Comparison of ENCODE assay signal across 24 cellular contexts in the genomic region with DNA sequence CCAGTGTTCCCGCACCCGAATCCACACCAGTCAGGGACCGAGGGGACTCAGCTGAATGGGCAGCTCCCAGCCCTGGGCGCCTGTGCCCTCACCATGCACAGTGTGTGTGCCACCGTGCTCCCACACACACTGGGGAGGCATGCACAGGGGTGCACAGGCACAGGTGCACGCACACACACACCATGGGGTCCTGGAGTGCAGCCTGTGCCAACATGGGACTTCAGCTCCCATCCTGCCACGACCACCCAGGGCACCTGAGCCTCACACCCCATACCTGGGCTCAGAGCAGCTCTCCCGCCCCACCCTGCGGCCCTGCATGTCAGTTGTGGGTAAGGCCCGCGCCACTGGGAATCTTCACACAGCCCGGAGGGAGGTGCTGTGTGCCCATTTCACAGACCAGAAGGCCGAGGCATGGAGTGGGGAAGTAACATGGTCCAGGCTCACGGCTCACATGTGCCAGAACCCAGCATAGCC. TPM values are rescaled to one million over a fixed set of nuclear protein-coding genes. Genes with fewer than 3 reads are reported as not detected.
DNase-seq lines count a peak whose midpoint lies in the region; ATAC-seq and TF ChIP-seq lines count a peak whose summit lies in the region.
"Had no signal": no experiment of that assay in that cellular context is flagged by ENCODE, and none has a peak within 500 bp of the region (broad histone marks: within the 10 kb centered on the region; RNA-seq: fewer than 3 reads in every experiment).

No MANE protein-coding gene starts in this region.

- H3K9me3 ChIP-seq in BLaER1, result peaks cover 11% of the 10 kb centered on the region

- no peak for TF ChIP-seq CTCF in chondrocyte (IDR thresholded peaks at IDR 0.05)

- H3K27ac ChIP-seq in BLaER1, result no peak overlapping the region
- H3K27ac ChIP-seq: epithelial cell of prostate, heart right ventricle, tibial nerve had no signal

- intact Hi-C loops in posterior vena cava (cut with DNase I), result loop anchor here in 1 of 2 donors (10.0 kb wide), 1 partner anchor 527 kb away; no protein-coding TSS in a partner anchor

- H3K4me2 ChIP-seq in BLaER1, result peak overlapping the region; percentile 86

- peaks cover 2% of the 10 kb centered on the region for H3K36me3 Mint-ChIP-seq in chondrocyte (ENCODE audit: low read depth)
- no peaks in the 10 kb centered on the region for H3K36me3 Mint-ChIP-seq in activated naive CD8-positive, alpha-beta T cell treated with anti-CD3 and anti-CD28 coated beads for 36 hours

- H3K4me1 ChIP-seq in BLaER1, result peaks cover 66% of the 10 kb centered on the region
- H3K4me1 ChIP-seq: heart right ventricle, tibial nerve had no signal

- peaks cover 73% of the 10 kb centered on the region for H4K20me1 ChIP-seq in BLaER1

- H3K4me3 ChIP-seq in BLaER1, result peak overlapping the region; percentile 29; the same call in 1 of the 2 replicates
- H3K4me3 ChIP-seq: heart right ventricle, tibial nerve had no signal

- H3K9ac ChIP-seq in BLaER1, result no peak overlapping the region

- H3K27me3 Mint-ChIP-seq in chondrocyte (ENCODE audit: low read depth), result peaks cover 22% of the 10 kb centered on the region
- peaks cover 16% of the 10 kb centered on the region for H3K27me3 Mint-ChIP-seq in activated naive CD8-positive, alpha-beta T cell treated with anti-CD3 and anti-CD28 coated beads for 36 hours

- H3K36me3 ChIP-seq in BLaER1, result no peaks in the 10 kb centered on the region
- H3K36me3 ChIP-seq: heart right ventricle, tibial nerve had no signal

- peaks cover 32% of the 10 kb centered on the region for H3K27me3 ChIP-seq in BLaER1

- peaks cover 15% of the 10 kb centered on the region for H3K9me3 Mint-ChIP-seq in chondrocyte (ENCODE audit: low read depth)
- H3K9me3 Mint-ChIP-seq in activated naive CD8-positive, alpha-beta T cell treated with anti-CD3 and anti-CD28 coated beads for 36 hours, result peaks cover 6% of the 10 kb centered on the region
- H3K9me3 Mint-ChIP-seq: activated T-helper 17 cell treated with anti-CD3 and anti-CD28 coated beads, Interleukin-2, amount 50 U/mL, for 72 hours had no signal

- no peak overlapping the region for H3K4me3 Mint-ChIP-seq in chondrocyte (ENCODE audit: unreplicated experiment)
- no peak overlapping the region for H3K4me3 Mint-ChIP-seq in activated naive CD8-positive, alpha-beta T cell treated with anti-CD3 and anti-CD28 coated beads for 36 hours
- H3K4me3 Mint-ChIP-seq: activated CD4-positive, alpha-beta T cell treated with anti-CD3 and anti-CD28 coated beads for 36 hours; activated T-helper 17 cell treated with anti-CD3 and anti-CD28 coated beads, Interleukin-2, amount 50 U/mL, for 72 hours; CD8-positive, alpha-beta memory T cell; naive thymus-derived CD8-positive, alpha-beta T cell had no signal

- H3K4me1 Mint-ChIP-seq in chondrocyte (ENCODE audit: low read depth), result no peaks in the 10 kb centered on the region
- H3K4me1 Mint-ChIP-seq in activated naive CD8-positive, alpha-beta T cell treated with anti-CD3 and anti-CD28 coated beads for 36 hours, result no peaks in the 10 kb centered on the region
- H3K4me1 Mint-ChIP-seq: activated CD4-positive, alpha-beta T cell treated with anti-CD3 and anti-CD28 coated beads for 36 hours; activated T-helper 17 cell treated with anti-CD3 and anti-CD28 coated beads, Interleukin-2, amount 50 U/mL, for 72 hours; CD8-positive, alpha-beta memory T cell; naive thymus-derived CD8-positive, alpha-beta T cell had no signal

- ATAC-seq in activated CD4-positive, CD25-positive, alpha-beta regulatory T cell treated with anti-CD3 and anti-CD28 coated beads, Interleukin-2, amount 50 U/mL, for 24 hours, result no peak
- ATAC-seq in HG02610 (IDR thresholded peaks at IDR 0.05; ENCODE audit: unreplicated experiment), result no peak
- ATAC-seq: activated CD4-positive, alpha-beta T cell treated with anti-CD3 and anti-CD28 coated beads for 36 hours; activated T-helper 17 cell treated with anti-CD3 and anti-CD28 coated beads, Interleukin-2, amount 50 U/mL, for 72 hours; left lobe of liver; naive thymus-derived CD8-positive, alpha-beta T cell; stimulated activated naive CD8-positive, alpha-beta T cell treated with anti-CD3 and anti-CD28 coated beads, Interleukin-15, Interleukin-2, amounts not matched to agents 100 U/mL and 50 U/mL, for 24 hours had no signal

- DNase-seq in activated CD4-positive, CD25-positive, alpha-beta regulatory T cell treated with anti-CD3 and anti-CD28 coated beads, Interleukin-2, amount 50 U/mL, for 72 hours, result peak; percentile 24
- peak; percentile 74 for DNase-seq in chondrocyte (ENCODE audit: low spot score)
- peak; percentile 70 for DNase-seq in posterior vena cava (ENCODE audit: low spot score)
- no peak for DNase-seq in activated naive CD8-positive, alpha-beta T cell treated with anti-CD3 and anti-CD28 coated beads for 36 hours
- no peak for DNase-seq in NCI-H526 (lab: John Stamatoyannopoulos, UW)
- DNase-seq: 8988T; activated CD4-positive, alpha-beta T cell treated with anti-CD3 and anti-CD28 coated beads for 36 hours; cerebellar nuclear complex; heart right ventricle; Karpas-422; midbrain; NCI-H187; NCI-H526 treated with DMSO at 0.1 percent for 48 hours; stimulated activated CD4-positive, alpha-beta T cell treated with anti-CD3 and anti-CD28 coated beads, Interleukin-4, amount 100 ng/mL, for 1 hour; stimulated activated naive CD8-positive, alpha-beta T cell treated with anti-CD3 and anti-CD28 coated beads, Interleukin-15, Interleukin-2, amounts not matched to agents 100 U/mL and 50 U/mL, for 24 hours had no signal

- no peak overlapping the region for H3K27ac Mint-ChIP-seq in chondrocyte (ENCODE audit: unreplicated experiment)
- no peak overlapping the region for H3K27ac Mint-ChIP-seq in activated naive CD8-positive, alpha-beta T cell treated with anti-CD3 and anti-CD28 coated beads for 36 hours
- H3K27ac Mint-ChIP-seq: activated CD4-positive, alpha-beta T cell treated with anti-CD3 and anti-CD28 coated beads for 36 hours; activated T-helper 17 cell treated with anti-CD3 and anti-CD28 coated beads, Interleukin-2, amount 50 U/mL, for 72 hours; CD8-positive, alpha-beta memory T cell; naive thymus-derived CD8-positive, alpha-beta T cell had no signal

RNA-seq across cellular contexts. Expression of gene ELFN1, which starts 8.0 kb away (rescaled TPM):
- total RNA-seq in chondrocyte (0.65 to 0.72 TPM (median 0.68 TPM) in 3 replicates), posterior vena cava (1 to 10 TPM; 1.2 to 1.8 TPM)
- total RNA-seq in activated naive CD8-positive, alpha-beta T cell treated with anti-CD3 and anti-CD28 coated beads for 36 hours, result under 1 TPM; 0.14 to 0.19 TPM
- total RNA-seq: naive thymus-derived CD8-positive, alpha-beta T cell had no signal

Comparison
In these comparisons a context has a peak if more than half of its experiments do, and no peak if none do; other contexts are left out.
1. DNase-seq: peak in activated CD4-positive, CD25-positive, alpha-beta regulatory T cell treated with anti-CD3 and anti-CD28 coated beads, Interleukin-2, amount 50 U/mL, for 72 hours (single experiment), chondrocyte (single experiment) and posterior vena cava (single experiment); none in activated naive CD8-positive, alpha-beta T cell treated with anti-CD3 and anti-CD28 coated beads for 36 hours (single experiment) and NCI-H526 (0 of 2).